2 cellular contexts compared by ENCODE assay signal in the genomic region with DNA sequence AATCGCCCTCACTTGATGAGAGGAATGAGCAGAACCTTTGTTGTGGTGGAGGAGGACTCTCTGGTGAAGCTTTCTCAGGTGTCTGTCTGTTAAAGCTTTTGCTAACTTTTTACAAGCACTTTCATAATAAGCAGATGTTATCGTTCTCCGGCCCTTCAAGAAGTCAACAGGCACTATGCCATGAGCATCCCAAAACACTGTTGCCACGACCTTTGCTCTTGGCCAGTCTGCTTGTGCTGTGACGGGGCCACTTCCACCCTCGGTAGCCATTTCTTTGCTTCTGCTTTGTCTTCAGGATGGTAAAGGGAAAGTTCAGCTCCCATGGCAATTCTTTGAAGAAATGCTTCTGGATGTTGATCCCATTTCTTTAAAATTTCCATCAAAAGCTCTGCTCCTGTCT.
TF ChIP-seq lines count a peak whose summit lies in the region.

No MANE protein-coding gene starts in this region.

TF ChIP-seq in GM23338, 12 proteins besides CTCF, POLR2A, EP300 and RAD21:
- no peak for TF ChIP-seq EZH2 (IDR thresholded peaks at IDR 0.05; ENCODE audit: low read depth, unreplicated experiment)
- no peak for TF ChIP-seq NANOG (IDR thresholded peaks at IDR 0.05; ENCODE audit: borderline replicate concordance)

TF ChIP-seq in IMR-90, 13 proteins besides CTCF, POLR2A, EP300 and RAD21:
- TF ChIP-seq, protein P1, sequence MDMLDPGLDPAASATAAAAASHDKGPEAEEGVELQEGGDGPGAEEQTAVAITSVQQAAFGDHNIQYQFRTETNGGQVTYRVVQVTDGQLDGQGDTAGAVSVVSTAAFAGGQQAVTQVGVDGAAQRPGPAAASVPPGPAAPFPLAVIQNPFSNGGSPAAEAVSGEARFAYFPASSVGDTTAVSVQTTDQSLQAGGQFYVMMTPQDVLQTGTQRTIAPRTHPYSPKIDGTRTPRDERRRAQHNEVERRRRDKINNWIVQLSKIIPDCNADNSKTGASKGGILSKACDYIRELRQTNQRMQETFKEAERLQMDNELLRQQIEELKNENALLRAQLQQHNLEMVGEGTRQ (IDR thresholded peaks at IDR 0.05; ENCODE audit: low read depth, low read length): no peak
- TF ChIP-seq FOS (IDR thresholded peaks at IDR 0.05; ENCODE audit: low read depth, low read length): no peak
- TF ChIP-seq CEBPB (IDR thresholded peaks at IDR 0.05; ENCODE audit: low read depth, low read length): no peak
- no peak for TF ChIP-seq MXI1 (IDR thresholded peaks at IDR 0.05; ENCODE audit: borderline replicate concordance, low read depth, low read length)
- TF ChIP-seq SMC3 (IDR thresholded peaks at IDR 0.05; ENCODE audit: low read depth, low read length): no peak
- no peak for TF ChIP-seq MAFK (IDR thresholded peaks at IDR 0.05; ENCODE audit: low read depth, low read length)
